Comparison of ENCODE assay signal across 13 cellular contexts in the genomic region with DNA sequence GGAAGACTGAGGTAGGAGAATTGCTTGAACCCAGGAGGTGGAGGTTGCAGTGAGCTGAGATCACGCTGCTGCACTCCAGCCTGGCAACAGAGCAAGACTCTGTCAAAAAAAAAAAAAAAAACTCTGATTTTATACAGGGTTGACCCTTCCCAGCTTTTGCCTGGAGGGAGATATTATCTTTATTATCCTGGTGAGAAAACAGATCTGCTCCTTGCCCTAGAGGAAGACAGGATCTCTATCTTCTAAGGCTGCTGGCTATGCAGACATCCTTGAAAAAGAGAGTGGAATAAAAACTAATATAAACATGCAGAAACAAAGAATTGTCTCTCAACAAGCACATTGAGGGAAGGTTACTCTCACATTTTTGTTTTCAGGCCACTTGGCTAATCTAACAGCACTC.
DNase-seq lines count a peak whose midpoint lies in the region; ATAC-seq, FAIRE-seq and TF ChIP-seq lines count a peak whose summit lies in the region.
"Had no signal": no experiment of that assay in that cellular context is flagged by ENCODE, and none has a peak within 500 bp of the region (broad histone marks: within the 10 kb centered on the region; RNA-seq: fewer than 3 reads in every experiment).

No MANE protein-coding gene starts in this region.

- H3K27ac Mint-ChIP-seq in GM23338, result no peak overlapping the region; the same call in 1 of the 2 replicates
- peak overlapping the region; percentile 10 for H3K27ac Mint-ChIP-seq in neural progenitor cell
- H3K27ac Mint-ChIP-seq: CD8-positive, alpha-beta memory T cell had no signal

- WGBS in H1 (ENCODE audit: extremely low coverage in 1 of 2, insufficient coverage in 1 of 2, insufficient read length in 1 of 2, insufficient replicate concordance in 2 of 2, low coverage in 1 of 2, low lambda C conversion rate in 2 of 2, missing lambda C conversion rate in 1 of 2), 2 experiments, result no CpG with 5 or more reads among the region's 1 CpG

- H3K27ac ChIP-seq in GM23338 (ENCODE audit: low read depth) (no peak overlapping the region), H1 (ENCODE audit: low read depth, low read length) (no peak overlapping the region), neural progenitor cell (no peak overlapping the region)

- no peaks in the 10 kb centered on the region for H3K23me2 ChIP-seq in H1 (ENCODE audit: low read depth, low read length)

- DNase-seq in GM23338 (ENCODE audit: low spot score), result no peak
- DNase-seq in H1 (ENCODE audit: low read depth in 1 of 2, low spot score in 2 of 2), result no peak
- DNase-seq in neural progenitor cell (ENCODE audit: low spot score), result no peak
- no peak for DNase-seq in foreskin fibroblast
- DNase-seq in T-helper 2 cell, result no peak
- DNase-seq: Caco-2; CD8-positive, alpha-beta memory T cell; DND-41; GF-D8 had no signal

- H3K4me2 ChIP-seq in GM23338 (no peak overlapping the region), H1 (ENCODE audit: insufficient read depth in 1 of 2, low read depth in 2 of 2, low read length in 2 of 2) (no peak overlapping the region), neural progenitor cell (no peak overlapping the region)

- no peak overlapping the region for H3K56ac ChIP-seq in H1 (replicated peaks; ENCODE audit: insufficient read length, low read depth, low read length)

- H4K5ac ChIP-seq in H1 (ENCODE audit: insufficient read length, low read depth, low read length), result no peak overlapping the region

- H4K20me1 ChIP-seq in GM23338 (replicated peaks; ENCODE audit: insufficient read depth) (no peaks in the 10 kb centered on the region), H1 (replicated peaks in 1 of 2; ENCODE audit: control insufficient read depth in 1 of 2, insufficient read depth in 2 of 2, low read length in 2 of 2) (no peaks in the 10 kb centered on the region), neural progenitor cell (ENCODE audit: low read depth) (no peaks in the 10 kb centered on the region)

- H2BK20ac ChIP-seq in H1 (ENCODE audit: low read length), result no peak overlapping the region

- POLR2A ChIA-PET in H1 (lab: Charles Lee; ENCODE audit: partially characterized antibody), result no interaction called here

- H3K9ac ChIP-seq in H1 (replicated peaks in 1 of 4; ENCODE audit: extremely low read depth in 1 of 4, low read depth in 3 of 4, low read length in 3 of 4) (no peak overlapping the region), neural progenitor cell (no peak overlapping the region)

- TF ChIP-seq EP300 in H1 (IDR thresholded peaks at IDR 0.05; ENCODE audit: borderline replicate concordance in 1 of 2, low read depth in 2 of 2, low read length in 2 of 2), result no peak

- no peaks in the 10 kb centered on the region for H3K27me3 ChIP-seq in GM23338 (ENCODE audit: insufficient read depth)
- no peaks in the 10 kb centered on the region; a peak in 1 of 7 replicates for H3K27me3 ChIP-seq in H1 (replicated peaks in 1 of 4; ENCODE audit: control insufficient read depth in 3 of 4, extremely low read depth in 1 of 4, insufficient read depth in 3 of 4, low read length in 3 of 4)
- no peaks in the 10 kb centered on the region for H3K27me3 ChIP-seq in neural progenitor cell

- H3K4me3 Mint-ChIP-seq in GM23338 (no peak overlapping the region), neural progenitor cell (no peak overlapping the region)
- H3K4me3 Mint-ChIP-seq: CD8-positive, alpha-beta memory T cell had no signal

- no peak overlapping the region for H2BK12ac ChIP-seq in H1 (ENCODE audit: low read depth, low read length)

- H3K4me3 ChIP-seq in GM23338 (no peak overlapping the region), H1 (ENCODE audit: extremely low read depth in 1 of 4, insufficient read depth in 2 of 4, low read depth in 3 of 4, low read length in 4 of 4) (no peak overlapping the region), neural progenitor cell (no peak overlapping the region), foreskin fibroblast (ENCODE audit: low read depth in 1 of 2, low read length in 2 of 2) (no peak overlapping the region)

- H3K36me3 ChIP-seq in GM23338 (ENCODE audit: insufficient read depth) (no peaks in the 10 kb centered on the region), H1 (ENCODE audit: control insufficient read depth in 2 of 4, insufficient read depth in 4 of 4, low read length in 3 of 4) (no peaks in the 10 kb centered on the region), neural progenitor cell (no peaks in the 10 kb centered on the region)

- H3K79me2 ChIP-seq in GM23338 (replicated peaks; ENCODE audit: insufficient read depth) (no peaks in the 10 kb centered on the region), H1 (ENCODE audit: control insufficient read depth in 1 of 2, insufficient read depth in 2 of 2, low read length in 2 of 2) (no peaks in the 10 kb centered on the region), neural progenitor cell (ENCODE audit: low read depth) (no peaks in the 10 kb centered on the region)

- peaks cover 8% of the 10 kb centered on the region for H3K27me3 Mint-ChIP-seq in GM23338 (ENCODE audit: insufficient read depth, low read depth, poor library complexity)
- H3K27me3 Mint-ChIP-seq in neural progenitor cell (ENCODE audit: insufficient read depth, low read depth), result peaks cover 3% of the 10 kb centered on the region
- H3K27me3 Mint-ChIP-seq: CD8-positive, alpha-beta memory T cell had no signal

- H2AFZ ChIP-seq in GM23338 (peak overlapping the region; percentile 97), H1 (ENCODE audit: low read length) (peak overlapping the region; percentile 8; the same call in 1 of the 2 replicates), neural progenitor cell (replicated peaks) (peak overlapping the region; percentile 28)

- H3K14ac ChIP-seq in H1 (ENCODE audit: insufficient read length), result no peak overlapping the region

- H3K23ac ChIP-seq in H1 (ENCODE audit: insufficient read length), result no peak overlapping the region

- no peaks in the 10 kb centered on the region for H3K9me2 ChIP-seq in GM23338 (ENCODE audit: insufficient read depth)

- no peak overlapping the region for H2BK15ac ChIP-seq in H1 (ENCODE audit: low read length)

- peaks cover 10% of the 10 kb centered on the region for H3K4me1 Mint-ChIP-seq in GM23338
- H3K4me1 Mint-ChIP-seq in neural progenitor cell, result peaks cover 10% of the 10 kb centered on the region
- H3K4me1 Mint-ChIP-seq: CD8-positive, alpha-beta memory T cell had no signal

- no peak overlapping the region for H2AK5ac ChIP-seq in H1 (ENCODE audit: low read depth, low read length)

- H2BK120ac ChIP-seq in H1 (replicated peaks; ENCODE audit: low read depth, low read length), result no peak overlapping the region

- no peak for TF ChIP-seq POLR2A in H1 (IDR thresholded peaks at IDR 0.05; ENCODE audit: control extremely low read depth in 1 of 2, low read depth in 2 of 2, low read length in 2 of 2)

- no peak overlapping the region for H2BK5ac ChIP-seq in H1 (ENCODE audit: low read depth, low read length)

- FAIRE-seq in H1 (lab: Jason Lieb, UNC), result no peak
- FAIRE-seq: GM19239, H54 had no signal

- no peak for TF ChIP-seq CTCF in GM23338 (conservative IDR thresholded peaks at IDR 0.05; ENCODE audit: low read depth in 2 of 2)
- TF ChIP-seq CTCF in H1 (IDR thresholded peaks at IDR 0.05; ENCODE audit: control extremely low read depth in 1 of 3, insufficient read depth in 1 of 3, low read depth in 1 of 3, low read length in 3 of 3), result no peak
- TF ChIP-seq CTCF in neural progenitor cell (IDR thresholded peaks at IDR 0.05), result no peak
- TF ChIP-seq CTCF in foreskin fibroblast (IDR thresholded peaks at IDR 0.05; ENCODE audit: low read depth, low read length), result no peak

- ATAC-seq in GM23338 (no peak), GM19452 (IDR thresholded peaks at IDR 0.05; ENCODE audit: unreplicated experiment) (no peak)
- ATAC-seq: HCT116 had no signal

- H3K36me3 Mint-ChIP-seq in GM23338 (ENCODE audit: low read depth), result no peaks in the 10 kb centered on the region
- H3K36me3 Mint-ChIP-seq in neural progenitor cell, result no peaks in the 10 kb centered on the region
- H3K36me3 Mint-ChIP-seq: CD8-positive, alpha-beta memory T cell had no signal

- H3K9me3 Mint-ChIP-seq in GM23338 (peaks cover 5% of the 10 kb centered on the region; the same call in 2 of the 3 replicates), neural progenitor cell (peaks cover 2% of the 10 kb centered on the region)

- CTCF ChIA-PET in H1 (lab: Charles Lee; ENCODE audit: partially characterized antibody), result no interaction called here

- H3K18ac ChIP-seq in H1 (ENCODE audit: extremely low read depth, low read length), result no peak overlapping the region

- no peak for TF ChIP-seq RAD21 in H1 (IDR thresholded peaks at IDR 0.05 in 1 of 2, conservative IDR thresholded peaks at IDR 0.05 in 1 of 2; ENCODE audit: low read depth in 2 of 2, low read length in 2 of 2)

- H3K4me1 ChIP-seq in GM23338 (ENCODE audit: insufficient read depth) (peaks cover 6% of the 10 kb centered on the region; the same call in 1 of the 2 replicates), H1 (replicated peaks in 1 of 4; ENCODE audit: control insufficient read depth in 3 of 4, insufficient read depth in 4 of 4, low read length in 3 of 4) (no peaks in the 10 kb centered on the region; a peak in 1 of 7 replicates), neural progenitor cell (peaks cover 6% of the 10 kb centered on the region)

- no peaks in the 10 kb centered on the region for H3F3A ChIP-seq in GM23338 (replicated peaks; ENCODE audit: low read depth)
- H3F3A ChIP-seq in neural progenitor cell (ENCODE audit: low read depth), result no peaks in the 10 kb centered on the region

- H3K9me3 ChIP-seq in H1 (ENCODE audit: insufficient read depth in 2 of 2, low read depth in 1 of 2, low read length in 1 of 2), result peaks cover 0 to 7% of the 10 kb centered on the region in 2 experiments; a peak in 1 of 4 replicates
- H3K9me3 ChIP-seq in neural progenitor cell (ENCODE audit: low read depth), result no peaks in the 10 kb centered on the region
- H3K9me3 ChIP-seq: Caco-2 had no signal

- H4K91ac ChIP-seq in H1 (replicated peaks; ENCODE audit: insufficient read length, low read length), result no peak overlapping the region

- no peak overlapping the region for H3K4ac ChIP-seq in H1 (replicated peaks; ENCODE audit: insufficient read length, low read depth, low read length)

- no peak overlapping the region for H4K8ac ChIP-seq in H1 (ENCODE audit: extremely low read depth, insufficient read depth, low read length)

- no peaks in the 10 kb centered on the region for H3K79me1 ChIP-seq in H1 (ENCODE audit: low read depth, low read length)

TF ChIP-seq in GM23338, 12 proteins besides CTCF, POLR2A, EP300 and RAD21 (continues in another document):
- TF ChIP-seq CREB1 (CRISPR knock-in tag; IDR thresholded peaks at IDR 0.05; ENCODE audit: low read depth) (no peak), EZH2phosphoT487 (IDR thresholded peaks at IDR 0.05; ENCODE audit: unreplicated experiment) (no peak)

TF ChIP-seq in H1, 55 proteins besides CTCF, POLR2A, EP300 and RAD21 (continues in another document):
- TF ChIP-seq TBP (IDR thresholded peaks at IDR 0.05; ENCODE audit: low read depth, low read length), result no peak
- TF ChIP-seq TAF7 (optimal IDR thresholded peaks at IDR 0.05; ENCODE audit: borderline replicate concordance, low read depth, low read length), result no peak
- TF ChIP-seq CBX5 (IDR thresholded peaks at IDR 0.05; ENCODE audit: low read depth, low read length), result no peak
- no peak for TF ChIP-seq TCF12 (IDR thresholded peaks at IDR 0.05; ENCODE audit: low read depth, low read length)

Comparison
In these comparisons a context has a peak if more than half of its experiments do, and no peak if none do; other contexts are left out.
1. H2AFZ ChIP-seq: peak in every context shown above with its lines; median percentile 97 in GM23338; 28 in neural progenitor cell; 8 in H1.